Comparison of ENCODE assay signal across 1 cellular context in genomic region chr17:50692448-50693040, GRCh38.
TF ChIP-seq lines count a peak whose summit lies in the region.

No MANE protein-coding gene starts in this region.

TF ChIP-seq in HepG2, 621 proteins besides CTCF, POLR2A, EP300 and RAD21 (continued from another document):
- peak; percentile 78; the same call in 1 of the 2 replicates for TF ChIP-seq ZNF142 (CRISPR knock-in tag; IDR thresholded peaks at IDR 0.05)
- TF ChIP-seq BHLHE40 (IDR thresholded peaks at IDR 0.05; ENCODE audit: low read length) = peak; percentile 13; the same call in 1 of the 2 replicates
- no peak for TF ChIP-seq ZNF18 (CRISPR knock-in tag; IDR thresholded peaks at IDR 0.05; ENCODE audit: insufficient replicate concordance)
- TF ChIP-seq MLLT10 (CRISPR knock-in tag; IDR thresholded peaks at IDR 0.05) = no peak
- TF ChIP-seq SNRNP70 (IDR thresholded peaks at IDR 0.05; ENCODE audit: low read depth, low read length) = no peak
- peak; percentile 7; the same call in 1 of the 2 replicates for TF ChIP-seq MED1 (CRISPR knock-in tag; IDR thresholded peaks at IDR 0.05)
- no peak for TF ChIP-seq ZNF772 (CRISPR knock-in tag; IDR thresholded peaks at IDR 0.05)
- 0 out of 2 replicates have a peak, but pooled peaks have one; percentile 11 for TF ChIP-seq ZKSCAN8 (CRISPR knock-in tag; IDR thresholded peaks at IDR 0.05; ENCODE audit: borderline replicate concordance)
